Comparison of ENCODE assay signal across 14 cellular contexts in the genomic region with DNA sequence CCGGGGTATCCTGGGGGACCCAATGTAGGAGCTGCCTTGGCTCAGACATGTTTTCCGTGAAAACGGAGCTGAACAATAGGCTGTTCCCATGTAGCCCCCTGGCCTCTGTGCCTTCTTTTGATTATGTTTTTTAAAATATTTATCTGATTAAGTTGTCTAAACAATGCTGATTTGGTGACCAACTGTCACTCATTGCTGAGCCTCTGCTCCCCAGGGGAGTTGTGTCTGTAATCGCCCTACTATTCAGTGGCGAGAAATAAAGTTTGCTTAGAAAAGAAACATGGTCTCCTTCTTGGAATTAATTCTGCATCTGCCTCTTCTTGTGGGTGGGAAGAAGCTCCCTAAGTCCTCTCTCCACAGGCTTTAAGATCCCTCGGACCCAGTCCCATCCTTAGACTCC. TPM values are rescaled to one million over a fixed set of nuclear protein-coding genes. Genes with fewer than 3 reads are reported as not detected.
A peak's percentile ranks its signal among the peaks of the same experiment; 100 is the strongest.
DNase-seq lines count a peak whose midpoint lies in the region; ATAC-seq, FAIRE-seq and TF ChIP-seq lines count a peak whose summit lies in the region.
"Had no signal": no experiment of that assay in that cellular context is flagged by ENCODE, and none has a peak within 500 bp of the region (broad histone marks: within the 10 kb centered on the region; RNA-seq: fewer than 3 reads in every experiment).

No MANE protein-coding gene starts in this region.

- peak overlapping the region; percentile 92 for H3K9ac ChIP-seq in OCI-LY3 (ENCODE audit: low read length)
- no peak overlapping the region for H3K9ac ChIP-seq in trophoblast cell (ENCODE audit: low read length)

- H3K4me3 Mint-ChIP-seq in activated T-cell treated with anti-CD3 and anti-CD28 coated beads, Interleukin-2, amount 50 U/mL, for 24 hours: peak overlapping the region; percentile 97
- H3K4me3 Mint-ChIP-seq in activated naive CD8-positive, alpha-beta T cell treated with anti-CD3 and anti-CD28 coated beads, Interleukin-2, amount 50 U/mL, for 24 hours: peak overlapping the region; percentile 99

- H3K9me3 ChIP-seq in OCI-LY3 (ENCODE audit: insufficient read depth, low read length) (no peaks in the 10 kb centered on the region), trophoblast cell (ENCODE audit: insufficient read depth, low read depth, low read length) (no peaks in the 10 kb centered on the region)
- H3K9me3 ChIP-seq: ovary, SJSA1 had no signal

- H3K27ac ChIP-seq in OCI-LY3 (ENCODE audit: low read length) (peak overlapping the region; percentile 100), trophoblast cell (ENCODE audit: low read depth, low read length) (peak overlapping the region; percentile 73)
- H3K27ac ChIP-seq: ovary, SJSA1 had no signal

- no peak for ATAC-seq in activated naive CD8-positive, alpha-beta T cell treated with anti-CD3 and anti-CD28 coated beads, Interleukin-2, amount 50 U/mL, for 24 hours
- ATAC-seq in GM21447 (IDR thresholded peaks at IDR 0.05; ENCODE audit: unreplicated experiment): no peak

- H3K4ac ChIP-seq in trophoblast cell (ENCODE audit: low read depth, low read length): no peak overlapping the region

- peak overlapping the region; percentile 64 for H4K91ac ChIP-seq in trophoblast cell (ENCODE audit: low read depth, low read length)

- H3K79me2 ChIP-seq in OCI-LY3 (ENCODE audit: low read length) (peaks cover 99% of the 10 kb centered on the region), trophoblast cell (ENCODE audit: control insufficient read depth, insufficient read depth, low read length, poor library complexity) (peaks cover 6% of the 10 kb centered on the region)

- H2BK12ac ChIP-seq in trophoblast cell (ENCODE audit: low read length): peak overlapping the region; percentile 25

- H3K27me3 Mint-ChIP-seq in activated T-cell treated with anti-CD3 and anti-CD28 coated beads, Interleukin-2, amount 50 U/mL, for 24 hours: no peaks in the 10 kb centered on the region
- no peaks in the 10 kb centered on the region for H3K27me3 Mint-ChIP-seq in activated naive CD8-positive, alpha-beta T cell treated with anti-CD3 and anti-CD28 coated beads, Interleukin-2, amount 50 U/mL, for 24 hours

- H3K18ac ChIP-seq in trophoblast cell (ENCODE audit: low read length): no peak overlapping the region

- WGBS in trophoblast cell (ENCODE audit: extremely low coverage, insufficient coverage, insufficient read length): no CpG with 5 or more reads among the region's 6 CpGs

- peaks cover 84% of the 10 kb centered on the region for H3K36me3 Mint-ChIP-seq in activated T-cell treated with anti-CD3 and anti-CD28 coated beads, Interleukin-2, amount 50 U/mL, for 24 hours (ENCODE audit: low read depth)
- peaks cover 60% of the 10 kb centered on the region for H3K36me3 Mint-ChIP-seq in activated naive CD8-positive, alpha-beta T cell treated with anti-CD3 and anti-CD28 coated beads, Interleukin-2, amount 50 U/mL, for 24 hours (ENCODE audit: low read depth)
- H3K36me3 Mint-ChIP-seq: brain had no signal

- H3K36me3 ChIP-seq in OCI-LY3 (replicated peaks; ENCODE audit: low read depth, low read length) (peaks cover 54% of the 10 kb centered on the region), trophoblast cell (ENCODE audit: control insufficient read depth in 1 of 2, insufficient read depth in 2 of 2, low read length in 2 of 2) (no peaks in the 10 kb centered on the region)
- H3K36me3 ChIP-seq: ovary, SJSA1 had no signal

- H3K4me3 ChIP-seq in OCI-LY3 (ENCODE audit: low read length) (peak overlapping the region; percentile 98), trophoblast cell (ENCODE audit: low read depth, low read length) (no peak overlapping the region)
- H3K4me3 ChIP-seq: ovary, SJSA1 had no signal

- DNase-seq in activated T-cell treated with anti-CD3 and anti-CD28 coated beads, Interleukin-2, amount 50 U/mL, for 24 hours: no peak
- DNase-seq in activated T-cell treated with anti-CD3 and anti-CD28 coated beads for 4 hours: no peak
- DNase-seq in activated naive CD8-positive, alpha-beta T cell treated with anti-CD3 and anti-CD28 coated beads, Interleukin-2, amount 50 U/mL, for 24 hours: no peak
- no peak for DNase-seq in trophoblast cell
- no peak for DNase-seq in frontal cortex (ENCODE audit: low spot score in 2 of 2)
- no peak for DNase-seq in central memory CD4-positive, alpha-beta T cell
- DNase-seq: ACHN, NCI-H1105 treated with DMSO at 0.1 percent for 48 hours, ovary had no signal

- peaks cover 81% of the 10 kb centered on the region for H3K4me1 Mint-ChIP-seq in activated T-cell treated with anti-CD3 and anti-CD28 coated beads, Interleukin-2, amount 50 U/mL, for 24 hours (ENCODE audit: low read depth)
- peaks cover 82% of the 10 kb centered on the region for H3K4me1 Mint-ChIP-seq in activated naive CD8-positive, alpha-beta T cell treated with anti-CD3 and anti-CD28 coated beads, Interleukin-2, amount 50 U/mL, for 24 hours

- H3K27ac Mint-ChIP-seq in activated T-cell treated with anti-CD3 and anti-CD28 coated beads, Interleukin-2, amount 50 U/mL, for 24 hours: peak overlapping the region; percentile 91
- H3K27ac Mint-ChIP-seq in activated naive CD8-positive, alpha-beta T cell treated with anti-CD3 and anti-CD28 coated beads, Interleukin-2, amount 50 U/mL, for 24 hours: peak overlapping the region; percentile 87
- H3K27ac Mint-ChIP-seq: brain had no signal

- H3K79me1 ChIP-seq in trophoblast cell (ENCODE audit: low read length): peaks cover 50% of the 10 kb centered on the region

- peak overlapping the region; percentile 12 for H3K14ac ChIP-seq in trophoblast cell (ENCODE audit: low read length)

- H3K27me3 ChIP-seq in OCI-LY3 (ENCODE audit: low read depth, low read length) (no peaks in the 10 kb centered on the region), trophoblast cell (ENCODE audit: insufficient read depth, low read length) (no peaks in the 10 kb centered on the region)
- H3K27me3 ChIP-seq: ovary, SJSA1 had no signal

- peak overlapping the region; percentile 32 for H2BK5ac ChIP-seq in trophoblast cell (ENCODE audit: low read depth, low read length, poor library complexity)

- H2BK120ac ChIP-seq in trophoblast cell (ENCODE audit: insufficient read depth, low read length, poor library complexity): peak overlapping the region; percentile 78

- no peak overlapping the region for H3K23ac ChIP-seq in trophoblast cell (ENCODE audit: low read length)

- H2AFZ ChIP-seq in OCI-LY3 (ENCODE audit: low read depth, low read length): no peak overlapping the region
- H2AFZ ChIP-seq in trophoblast cell (ENCODE audit: insufficient read depth, low read length, poor library complexity): no peak overlapping the region

- H2AK5ac ChIP-seq in trophoblast cell (ENCODE audit: low read length): no peak overlapping the region

- H4K12ac ChIP-seq in trophoblast cell (ENCODE audit: low read depth, low read length): no peak overlapping the region

- H4K20me1 ChIP-seq in OCI-LY3 (ENCODE audit: insufficient read depth, low read length): peaks cover 26% of the 10 kb centered on the region

- no peak for FAIRE-seq in frontal cortex (lab: Jason Lieb, UNC)
- FAIRE-seq: H54 had no signal

- peaks cover 53% of the 10 kb centered on the region for H3K4me1 ChIP-seq in OCI-LY3 (ENCODE audit: low read length)
- H3K4me1 ChIP-seq in trophoblast cell (ENCODE audit: control insufficient read depth in 1 of 2, insufficient read depth in 2 of 2, low read length in 2 of 2): peaks cover 60 to 69% of the 10 kb centered on the region in 2 experiments

- peak overlapping the region; percentile 100 for H3K4me2 ChIP-seq in OCI-LY3 (ENCODE audit: low read length)
- H3K4me2 ChIP-seq in trophoblast cell (ENCODE audit: low read length): peak overlapping the region; percentile 20

- TF ChIP-seq CTCF in OCI-LY3 (IDR thresholded peaks at IDR 0.05; ENCODE audit: low read depth, low read length): no peak

- H4K8ac ChIP-seq in trophoblast cell (ENCODE audit: low read depth, low read length): no peak overlapping the region

- no peaks in the 10 kb centered on the region for H3K9me3 Mint-ChIP-seq in activated T-cell treated with anti-CD3 and anti-CD28 coated beads, Interleukin-2, amount 50 U/mL, for 24 hours
- no peaks in the 10 kb centered on the region for H3K9me3 Mint-ChIP-seq in activated naive CD8-positive, alpha-beta T cell treated with anti-CD3 and anti-CD28 coated beads, Interleukin-2, amount 50 U/mL, for 24 hours
- H3K9me3 Mint-ChIP-seq: brain had no signal

RNA-seq across cellular contexts. Expression of gene TNF, which starts 2.7 kb away (rescaled TPM):
- 2.0 and 2.1 TPM in 2 replicates for polyA plus RNA-seq in trophoblast cell (2013)
- not detected for total RNA-seq in frontal cortex
- total RNA-seq: SJSA1 had no signal

RNA-seq across cellular contexts. Expression of gene LTB, which starts 4.2 kb away (rescaled TPM):
- 3.6 and 3.9 TPM in 2 replicates for polyA plus RNA-seq in trophoblast cell (2013)
- not detected for total RNA-seq in frontal cortex
- total RNA-seq: SJSA1 had no signal

RNA-seq across cellular contexts. Expression of gene LTA, which starts 6.0 kb away (rescaled TPM):
- polyA plus RNA-seq in trophoblast cell (2013): 0.16 and 0.26 TPM in 2 replicates
- total RNA-seq in frontal cortex: not detected
- total RNA-seq: SJSA1 had no signal

RNA-seq across cellular contexts. Expression of gene LST1, which starts 8.0 kb away (rescaled TPM):
- 0.31 and 0.34 TPM in 2 replicates for polyA plus RNA-seq in trophoblast cell (2013)
- total RNA-seq in frontal cortex: 1.2 TPM
- total RNA-seq: SJSA1 had no signal

RNA-seq across cellular contexts. Expression of gene NCR3, which starts 14.7 kb away (rescaled TPM):
- not detected in 2 replicates for polyA plus RNA-seq in trophoblast cell (2013)
- not detected for total RNA-seq in frontal cortex
- total RNA-seq: SJSA1 had no signal
